Comparison of ENCODE assay signal across 8 cellular contexts in genomic region chr1:192531037-192531703, GRCh38. TPM values are rescaled to one million over a fixed set of nuclear protein-coding genes. Genes with fewer than 3 reads are reported as not detected.
DNase-seq lines count a peak whose midpoint lies in the region; ATAC-seq and TF ChIP-seq lines count a peak whose summit lies in the region.
"Not testable (repeated sequence)": the region's sequence is repeated elsewhere in the genome, so short reads cannot be mapped to it uniquely, and the experiment has no call there.

No MANE protein-coding gene starts in this region.

- not testable (repeated sequence) for H2AFZ ChIP-seq in PC-9

- BruUV-seq in PC-9 (replicated peaks; lab: Mats Ljungman, UMichigan) = not testable (repeated sequence)

- H3K4me3 ChIP-seq in PC-9, spleen: not testable (repeated sequence)

- not testable (repeated sequence) for H3K4me2 ChIP-seq in PC-9

- not testable (repeated sequence) for H3K36me3 ChIP-seq in PC-9 (ENCODE audit: low read depth); spleen

- POLR2A ChIA-PET in PC-9 (lab: Charles Lee; ENCODE audit: unreplicated experiment) = not testable (repeated sequence)

- not testable (repeated sequence) for H3K27ac ChIP-seq in PC-9
- H3K27ac ChIP-seq in spleen = peak overlapping the region in 5 of 8 donors; percentile 18 to 67 (median 59)

- not testable (repeated sequence) for TF ChIP-seq CTCF in PC-9 (conservative IDR thresholded peaks at IDR 0.05); spleen (IDR thresholded peaks at IDR 0.05 in 8 of 11, conservative IDR thresholded peaks at IDR 0.05 in 3 of 11)

- intact Hi-C loops in PC-9 (cut with micrococcal nuclease; ENCODE audit: unreplicated experiment); spleen (cut with DNase I; ENCODE audit: low total_unique reads): not testable (repeated sequence)

- H3K79me2 ChIP-seq in PC-9 (ENCODE audit: low read depth) = not testable (repeated sequence)

- H4K20me1 ChIP-seq in PC-9 (ENCODE audit: insufficient read depth) = not testable (repeated sequence)

- H3K9me3 ChIP-seq in PC-9 (ENCODE audit: insufficient read depth, low read depth); spleen: not testable (repeated sequence)

- CTCF ChIA-PET in PC-9 (lab: Charles Lee) = not testable (repeated sequence)

- ATAC-seq in GM19043 (IDR thresholded peaks at IDR 0.05; ENCODE audit: low read depth, unreplicated experiment) (peak; percentile 47), HG03095 (IDR thresholded peaks at IDR 0.05; ENCODE audit: unreplicated experiment) (peak; percentile 45), left lobe of liver (peak; percentile 49)

- not testable (repeated sequence) for H3K4me1 ChIP-seq in PC-9 (replicated peaks; ENCODE audit: insufficient read depth)
- peaks cover 0 to 19% (median 4%) of the 10 kb centered on the region in 6 donors for H3K4me1 ChIP-seq in spleen

- TF ChIP-seq POLR2A in spleen (IDR thresholded peaks at IDR 0.05) = not testable (repeated sequence)

- in situ Hi-C loops in ACHN (cut with HindIII; ENCODE audit: low pct_ligation_motif_present, low pct_unique_long_range_greater_than_20kb, low sequenced_read_pairs) = not testable (repeated sequence)

- peak; percentile 68 for DNase-seq in ACHN
- peak; percentile 60 to 75 for DNase-seq in PC-9
- peak; percentile 54 for DNase-seq in activated CD8-positive, alpha-beta memory T cell treated with anti-CD3 and anti-CD28 coated beads, Interleukin-2, amount 50 U/mL, for 4 hours
- DNase-seq in dedifferentiated amniotic fluid mesenchymal stem cell (ENCODE audit: extremely low spot score) = peak; percentile 62
- DNase-seq in left lobe of liver (ENCODE audit: low spot score) = not testable (repeated sequence)
- DNase-seq in spleen = peak; percentile 63

- WGBS in spleen, 5 donors = 64 to 82% (median 77%) methylated on average over 6 of the region's 6 CpGs

- H3K27me3 ChIP-seq in PC-9 (ENCODE audit: insufficient read depth, low read depth); spleen (replicated peaks in 1 of 7): not testable (repeated sequence)

- not testable (repeated sequence) for H3K9me2 ChIP-seq in PC-9 (ENCODE audit: insufficient read depth)

- not testable (repeated sequence) for H3F3A ChIP-seq in PC-9 (ENCODE audit: insufficient read depth, low read depth)

RNA-seq across cellular contexts. Expression of gene RGS1, which starts 44.4 kb away (rescaled TPM):
- not detected in 2 replicates for total RNA-seq in PC-9 (2021)
- total RNA-seq in left lobe of liver = 3.1 TPM
- total RNA-seq in spleen = 100 to 1,000 TPM in 2 of 7 donors, 10 to 100 TPM in 5; 27.0 to 261 (median 83.3) TPM
- 10 to 100 TPM; 15.9 to 73.2 (median 24.0) TPM for polyA plus RNA-seq in spleen
